Comparison of ENCODE assay signal across 11 cellular contexts in the genomic region with DNA sequence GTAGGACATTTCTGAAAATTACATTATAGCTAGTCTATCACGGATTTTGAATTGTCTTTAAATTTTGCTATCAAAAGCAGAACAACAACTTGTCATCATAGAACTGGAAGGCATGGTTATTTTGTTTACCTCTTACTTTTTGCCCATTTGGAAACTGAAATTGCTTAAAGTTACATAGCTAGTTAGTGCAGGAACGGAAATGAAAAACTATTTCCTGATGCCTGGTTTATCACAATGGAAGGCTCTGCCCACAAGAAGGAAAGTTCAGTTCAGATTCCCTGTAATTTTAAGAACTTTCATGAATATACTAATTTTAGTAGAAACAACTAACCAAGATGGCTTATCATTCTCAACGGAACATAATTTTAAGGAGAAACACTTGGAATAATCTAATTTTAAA.
A peak's percentile ranks its signal among the peaks of the same experiment; 100 is the strongest.
DNase-seq lines count a peak whose midpoint lies in the region; ATAC-seq and TF ChIP-seq lines count a peak whose summit lies in the region.
"Had no signal": no experiment of that assay in that cellular context is flagged by ENCODE, and none has a peak within 500 bp of the region (broad histone marks: within the 10 kb centered on the region; RNA-seq: fewer than 3 reads in every experiment).

No MANE protein-coding gene starts in this region.

- H3K27me3 ChIP-seq in cardiac muscle cell, result no peaks in the 10 kb centered on the region
- H3K27me3 ChIP-seq in right cardiac atrium (ENCODE audit: control insufficient read depth, insufficient read depth), result no peaks in the 10 kb centered on the region
- H3K27me3 ChIP-seq in neural progenitor cell, result no peaks in the 10 kb centered on the region
- no peaks in the 10 kb centered on the region for H3K27me3 ChIP-seq in upper lobe of left lung
- no peaks in the 10 kb centered on the region for H3K27me3 ChIP-seq in neuronal stem cell (ENCODE audit: control insufficient read depth in 3 of 3, insufficient read depth in 3 of 3, low read depth in 1 of 3, low read length in 3 of 3)

- H2AFZ ChIP-seq in neural progenitor cell (replicated peaks) (no peak overlapping the region), neuronal stem cell (ENCODE audit: low read length) (no peak overlapping the region)

- intact Hi-C loops in right cardiac atrium (cut with DNase I), result loop anchor here (2.0 to 10.0 kb wide), 6 partner anchors 302 to 570 kb away; no protein-coding TSS in a partner anchor

- H2BK120ac ChIP-seq in neuronal stem cell (ENCODE audit: low read depth, low read length), result no peak overlapping the region

- no peaks in the 10 kb centered on the region for H3K36me3 Mint-ChIP-seq in neural progenitor cell

- TF ChIP-seq CTCF in cardiac muscle cell (IDR thresholded peaks at IDR 0.05; ENCODE audit: low read depth, low read length), result no peak
- TF ChIP-seq CTCF in neural progenitor cell (IDR thresholded peaks at IDR 0.05), result no peak
- TF ChIP-seq CTCF in upper lobe of left lung (IDR thresholded peaks at IDR 0.05), result no peak

- TF ChIP-seq POLR2A in upper lobe of left lung (IDR thresholded peaks at IDR 0.05), result no peak

- H3K4me1 ChIP-seq in cardiac muscle cell (ENCODE audit: low read depth) (peaks cover 73% of the 10 kb centered on the region), right cardiac atrium (ENCODE audit: control insufficient read depth, insufficient read depth, low read length) (peaks cover 20% of the 10 kb centered on the region), neural progenitor cell (peaks cover 72% of the 10 kb centered on the region), upper lobe of left lung (peaks cover 56 to 74% (median 65%) of the 10 kb centered on the region in 4 donors), neuronal stem cell (ENCODE audit: control insufficient read depth in 2 of 2, insufficient read depth in 1 of 2, low read depth in 1 of 2, low read length in 2 of 2) (peaks cover 16 to 42% of the 10 kb centered on the region in 2 donors)

- no peak overlapping the region for H2AK5ac ChIP-seq in neuronal stem cell (ENCODE audit: low read depth, low read length)

- no peak overlapping the region for H3K18ac ChIP-seq in neuronal stem cell (ENCODE audit: low read length)

- ATAC-seq in right cardiac atrium (no peak), upper lobe of left lung (ENCODE audit: low FRiP score in 2 of 2) (no peak), HG02798 (IDR thresholded peaks at IDR 0.05; ENCODE audit: poor library complexity, unreplicated experiment) (no peak), GM19035 (IDR thresholded peaks at IDR 0.05; ENCODE audit: unreplicated experiment) (no peak)

- H3K9ac ChIP-seq in neural progenitor cell, result no peak overlapping the region
- no peak overlapping the region for H3K9ac ChIP-seq in neuronal stem cell (ENCODE audit: low read depth, low read length, poor library complexity)

- peaks cover 87% of the 10 kb centered on the region for H3K4me1 Mint-ChIP-seq in neural progenitor cell

- H2BK15ac ChIP-seq in neuronal stem cell (ENCODE audit: low read length), result no peak overlapping the region

- H3K27ac ChIP-seq in cardiac muscle cell, result peak overlapping the region; percentile 74
- H3K27ac ChIP-seq in right cardiac atrium (ENCODE audit: low read length), result no peak overlapping the region
- no peak overlapping the region for H3K27ac ChIP-seq in neural progenitor cell
- peak overlapping the region in 3 of 4 donors; percentile 74 to 79 (median 75) for H3K27ac ChIP-seq in upper lobe of left lung
- no peak overlapping the region for H3K27ac ChIP-seq in neuronal stem cell (replicated peaks; ENCODE audit: low read length)

- H3K4me3 ChIP-seq in cardiac muscle cell (no peak overlapping the region), right cardiac atrium (ENCODE audit: low read length) (no peak overlapping the region), neural progenitor cell (no peak overlapping the region), upper lobe of left lung (no peak overlapping the region), neuronal stem cell (ENCODE audit: low read length in 2 of 2) (no peak overlapping the region)

- peak overlapping the region; percentile 82 for H3K27ac Mint-ChIP-seq in neural progenitor cell
- H3K27ac Mint-ChIP-seq: activated CD4-positive, alpha-beta T cell treated with anti-CD3 and anti-CD28 coated beads, Interleukin-2, amount 10 ng/mL, durations not matched to agents 7 days and 5 days had no signal

- H4K91ac ChIP-seq in neuronal stem cell (ENCODE audit: low read depth, low read length, poor library complexity), result no peak overlapping the region

- no peaks in the 10 kb centered on the region for H3K79me2 ChIP-seq in neural progenitor cell (ENCODE audit: low read depth)

- no peak overlapping the region for H4K8ac ChIP-seq in neuronal stem cell (ENCODE audit: low read depth, low read length)

- DNase-seq in cardiac muscle cell (ENCODE audit: low read depth in 1 of 2, low spot score in 1 of 2) (peak in 1 of 2 donors; percentile 61), right cardiac atrium (no peak), dermis blood vessel endothelial cell (peak; percentile 52), neural progenitor cell (ENCODE audit: low spot score) (no peak), upper lobe of left lung (no peak), neuronal stem cell (ENCODE audit: low spot score) (no peak)
- DNase-seq: activated CD4-positive, alpha-beta T cell treated with anti-CD3 and anti-CD28 coated beads, Interleukin-2, amount 10 ng/mL, durations not matched to agents 7 days and 5 days; NCI-H1092 had no signal

- H3F3A ChIP-seq in neural progenitor cell (ENCODE audit: low read depth), result peaks cover 52% of the 10 kb centered on the region

- H3K79me1 ChIP-seq in neuronal stem cell (ENCODE audit: low read depth, low read length), result no peaks in the 10 kb centered on the region

- no peak overlapping the region for H3K14ac ChIP-seq in neuronal stem cell (ENCODE audit: low read length)

- no peak overlapping the region for H3K4ac ChIP-seq in neuronal stem cell (ENCODE audit: low read length)

- H3K4me2 ChIP-seq in neural progenitor cell (no peak overlapping the region), neuronal stem cell (ENCODE audit: insufficient read depth, low read length, poor library complexity, severe bottlenecking) (no peak overlapping the region)

- H3K27me3 Mint-ChIP-seq in neural progenitor cell (ENCODE audit: insufficient read depth, low read depth), result no peaks in the 10 kb centered on the region
- H3K27me3 Mint-ChIP-seq: activated CD4-positive, alpha-beta T cell treated with anti-CD3 and anti-CD28 coated beads, Interleukin-2, amount 10 ng/mL, durations not matched to agents 7 days and 5 days; stimulated activated naive CD8-positive, alpha-beta T cell treated with anti-CD3 and anti-CD28 coated beads, Interleukin-15, Interleukin-2, amounts not matched to agents 100 ng/mL and 50 ng/mL, for 24 hours had no signal

- no peak overlapping the region for H2BK5ac ChIP-seq in neuronal stem cell (ENCODE audit: low read length)

- H3K9me3 ChIP-seq in cardiac muscle cell (ENCODE audit: low read depth) (no peaks in the 10 kb centered on the region), right cardiac atrium (ENCODE audit: control insufficient read depth, low read length) (no peaks in the 10 kb centered on the region), neural progenitor cell (ENCODE audit: low read depth) (no peaks in the 10 kb centered on the region), upper lobe of left lung (no peaks in the 10 kb centered on the region), neuronal stem cell (replicated peaks in 1 of 2; ENCODE audit: control insufficient read depth in 2 of 2, insufficient read depth in 1 of 2, low read depth in 1 of 2, low read length in 2 of 2) (no peaks in the 10 kb centered on the region)

- WGBS in right cardiac atrium, result 29% methylated on average over 3 of the region's 3 CpGs
- WGBS in upper lobe of left lung, 2 donors, result 63 to 71% methylated on average over 3 of the region's 3 CpGs
- no CpG with 5 or more reads among the region's 3 CpGs for WGBS in neuronal stem cell (ENCODE audit: extremely low coverage in 2 of 2, insufficient read length in 2 of 2, insufficient replicate concordance in 1 of 2), 2 donors

- H4K20me1 ChIP-seq in neural progenitor cell (ENCODE audit: low read depth), result no peaks in the 10 kb centered on the region

- H2BK12ac ChIP-seq in neuronal stem cell (ENCODE audit: low read length), result no peak overlapping the region

- no peaks in the 10 kb centered on the region for H3K36me3 ChIP-seq in cardiac muscle cell
- H3K36me3 ChIP-seq in neural progenitor cell, result no peaks in the 10 kb centered on the region
- no peaks in the 10 kb centered on the region for H3K36me3 ChIP-seq in upper lobe of left lung
- H3K36me3 ChIP-seq in neuronal stem cell (replicated peaks in 1 of 2; ENCODE audit: control insufficient read depth in 2 of 2, insufficient read depth in 2 of 2, low read length in 2 of 2), result no peaks in the 10 kb centered on the region

- H3K9me3 Mint-ChIP-seq in neural progenitor cell, result no peaks in the 10 kb centered on the region
- H3K9me3 Mint-ChIP-seq: activated CD4-positive, alpha-beta T cell treated with anti-CD3 and anti-CD28 coated beads, Interleukin-2, amount 10 ng/mL, durations not matched to agents 7 days and 5 days; stimulated activated naive CD8-positive, alpha-beta T cell treated with anti-CD3 and anti-CD28 coated beads, Interleukin-15, Interleukin-2, amounts not matched to agents 100 ng/mL and 50 ng/mL, for 24 hours had no signal

- H3K4me3 Mint-ChIP-seq in neural progenitor cell, result no peak overlapping the region
- H3K4me3 Mint-ChIP-seq: activated CD4-positive, alpha-beta T cell treated with anti-CD3 and anti-CD28 coated beads, Interleukin-2, amount 10 ng/mL, durations not matched to agents 7 days and 5 days; stimulated activated naive CD8-positive, alpha-beta T cell treated with anti-CD3 and anti-CD28 coated beads, Interleukin-15, Interleukin-2, amounts not matched to agents 100 ng/mL and 50 ng/mL, for 24 hours had no signal

- no peak overlapping the region for H3K23ac ChIP-seq in neuronal stem cell (ENCODE audit: low read depth, low read length, poor library complexity)

- TF ChIP-seq EP300 in upper lobe of left lung (IDR thresholded peaks at IDR 0.05), result no peak

Comparison
In these comparisons a context has a peak if more than half of its experiments do, and no peak if none do; other contexts are left out.
1. H3K27ac ChIP-seq: peak in cardiac muscle cell (single experiment) and upper lobe of left lung (3 of 4); none in right cardiac atrium (single experiment), neural progenitor cell (single experiment) and neuronal stem cell (single experiment).